8 cellular contexts compared by ENCODE assay signal in genomic region chr15:88274534-88275460, GRCh38. TPM values are rescaled to one million over a fixed set of nuclear protein-coding genes. Genes with fewer than 3 reads are reported as not detected.
DNase-seq lines count a peak whose midpoint lies in the region; ATAC-seq and TF ChIP-seq lines count a peak whose summit lies in the region.

No MANE protein-coding gene starts in this region.

- peaks cover 0 to 2% (median 0%) of the 10 kb centered on the region in 4 donors for H3K4me1 Mint-ChIP-seq in naive thymus-derived CD8-positive, alpha-beta T cell

- H3K9me3 Mint-ChIP-seq in naive thymus-derived CD8-positive, alpha-beta T cell: no peaks in the 10 kb centered on the region

- POLR2A ChIA-PET in naive thymus-derived CD8-positive, alpha-beta T cell (lab: Charles Lee): no interaction called here

- DNase-seq in SIG-M5 treated with dmso at 0.1 percent for 504 hours (lab: John Stamatoyannopoulos, UW; ENCODE audit: unreplicated experiment) (peak; percentile 21), SIG-M5 (lab: John Stamatoyannopoulos, UW) (no peak), NCI-H2196 treated with DMSO at 0.1 percent for 48 hours (lab: John Stamatoyannopoulos, UW; ENCODE audit: unreplicated experiment) (peak; percentile 27), epithelial cell of proximal tubule (ENCODE audit: low read depth) (no peak), stromal cell of bone marrow (ENCODE audit: low read depth) (peak; percentile 31)
- peak; percentile 34 for DNase-seq in activated CD8-positive, alpha-beta memory T cell treated with anti-CD3 and anti-CD28 coated beads, Interleukin-2, amount 50 U/mL, for 24 hours (ENCODE audit: extremely low read depth)
- peak; percentile 14 to 67 (median 33) for DNase-seq in naive thymus-derived CD8-positive, alpha-beta T cell

- TF ChIP-seq CTCF in epithelial cell of proximal tubule (conservative IDR thresholded peaks at IDR 0.05; ENCODE audit: low read depth, low read length): peak; percentile 91

- H3K27me3 Mint-ChIP-seq in naive thymus-derived CD8-positive, alpha-beta T cell: peaks cover 6 to 39% (median 19%) of the 10 kb centered on the region in 5 donors

- H3K4me3 Mint-ChIP-seq in naive thymus-derived CD8-positive, alpha-beta T cell: no peak overlapping the region

- H3K4me3 ChIP-seq in epithelial cell of proximal tubule (ENCODE audit: low read depth, low read length): no peak overlapping the region

- H3K36me3 Mint-ChIP-seq in naive thymus-derived CD8-positive, alpha-beta T cell: no peaks in the 10 kb centered on the region

- ATAC-seq in HG02610 (IDR thresholded peaks at IDR 0.05; ENCODE audit: unreplicated experiment): peak; percentile 87
- no peak for ATAC-seq in naive thymus-derived CD8-positive, alpha-beta T cell

- H3K27ac Mint-ChIP-seq in naive thymus-derived CD8-positive, alpha-beta T cell: peak overlapping the region in 1 of 10 donors; percentile 26

RNA-seq across cellular contexts. Expression of gene NTRK3, which starts 18.3 kb away (rescaled TPM):
- not detected in 2 replicates for total RNA-seq in epithelial cell of proximal tubule
- total RNA-seq in naive thymus-derived CD8-positive, alpha-beta T cell: not detected
- polyA plus RNA-seq in naive thymus-derived CD8-positive, alpha-beta T cell: not detected

Comparison
In these comparisons a context has a peak if more than half of its experiments do, and no peak if none do; other contexts are left out.
1. DNase-seq: peak in SIG-M5 treated with dmso at 0.1 percent for 504 hours (single experiment), NCI-H2196 treated with DMSO at 0.1 percent for 48 hours (single experiment), activated CD8-positive, alpha-beta memory T cell treated with anti-CD3 and anti-CD28 coated beads, Interleukin-2, amount 50 U/mL, for 24 hours (single experiment), naive thymus-derived CD8-positive, alpha-beta T cell (10 of 10) and stromal cell of bone marrow (single experiment); none in SIG-M5 (single experiment) and epithelial cell of proximal tubule (single experiment).